In the genomic region with DNA sequence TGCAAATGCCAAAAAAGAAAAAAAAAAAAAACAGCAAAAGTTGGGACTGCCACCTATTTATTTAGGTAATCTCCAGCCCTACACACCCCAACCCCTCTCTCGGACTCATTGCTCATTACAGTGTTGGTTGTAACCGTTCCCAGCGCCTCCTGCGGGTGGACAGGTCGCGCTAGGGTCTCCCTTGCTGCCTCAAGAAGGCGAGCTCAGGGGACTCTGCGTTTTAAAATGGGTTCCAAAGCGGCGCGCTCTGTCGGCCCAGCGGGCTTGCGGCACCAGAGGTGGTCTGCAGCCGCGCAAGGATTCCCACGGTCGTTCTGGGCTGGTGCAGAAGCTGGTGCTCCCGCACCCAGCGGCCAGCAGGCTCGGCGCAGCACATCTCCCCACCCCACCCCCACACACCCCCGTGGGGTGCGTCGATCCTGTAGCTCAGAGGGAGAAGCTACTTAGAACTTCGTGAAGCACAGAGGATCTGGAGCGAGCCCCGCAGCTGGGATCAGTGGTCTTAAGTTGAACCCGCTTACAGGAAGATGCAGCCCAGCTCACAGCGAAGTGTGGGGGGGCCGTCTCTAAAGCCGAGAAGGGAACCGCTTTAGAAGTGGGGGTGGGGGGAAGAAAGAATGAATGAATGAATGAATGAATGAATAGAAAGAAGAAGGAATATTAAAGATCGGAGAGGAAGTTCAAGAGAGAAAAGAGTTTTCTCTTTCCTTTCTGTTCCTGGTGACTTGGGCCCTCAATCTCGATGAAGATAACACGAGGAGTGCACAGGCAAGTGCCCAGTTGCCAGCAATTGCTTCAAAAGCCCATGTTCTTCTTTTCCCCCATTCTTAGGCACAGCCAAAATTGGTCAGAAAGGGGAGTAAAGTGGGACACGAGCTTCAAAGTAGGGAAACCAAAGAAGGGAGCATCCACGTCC, we compare ENCODE assay signal across 8 cellular contexts. TPM values are rescaled to one million over a fixed set of nuclear protein-coding genes. Genes with fewer than 3 reads are reported as not detected.
DNase-seq lines count a peak whose midpoint lies in the region; ATAC-seq lines count a peak whose summit lies in the region.

No MANE protein-coding gene starts in this region.

- peaks cover 30% of the 10 kb centered on the region for H3K4me1 Mint-ChIP-seq in T-helper 2 cell treated with Interferon-gamma antibody and Interleukin-4, amounts not matched to agents 5 μg/mL and 100 μg/mL, for 36 hours (ENCODE audit: low read depth)

- ATAC-seq in esophagus mucosa (peak; percentile 37), GM21737 (IDR thresholded peaks at IDR 0.05; ENCODE audit: unreplicated experiment) (no peak)

- peaks cover 30% of the 10 kb centered on the region for H3K4me1 ChIP-seq in skeletal muscle satellite cell (ENCODE audit: control insufficient read depth, insufficient read depth, low read length)

- no peak overlapping the region for H3K9ac ChIP-seq in skeletal muscle satellite cell (ENCODE audit: low read depth, low read length)

- H3K4me3 Mint-ChIP-seq in T-helper 2 cell treated with Interferon-gamma antibody and Interleukin-4, amounts not matched to agents 5 μg/mL and 100 μg/mL, for 36 hours: peak overlapping the region; percentile 84

- peak overlapping the region; percentile 92 for H3K4me2 ChIP-seq in skeletal muscle satellite cell (ENCODE audit: low read length)

- H3K27me3 Mint-ChIP-seq in T-helper 2 cell treated with Interferon-gamma antibody and Interleukin-4, amounts not matched to agents 5 μg/mL and 100 μg/mL, for 36 hours (ENCODE audit: low read depth): peaks cover 92% of the 10 kb centered on the region

- H3K4me3 ChIP-seq in skeletal muscle satellite cell (ENCODE audit: low read length): peak overlapping the region; percentile 54

- H3K9me3 ChIP-seq in skeletal muscle satellite cell (replicated peaks; ENCODE audit: low read length): no peaks in the 10 kb centered on the region

- H3K27me3 ChIP-seq in skeletal muscle satellite cell (ENCODE audit: control insufficient read depth, insufficient read depth, low read length): peaks cover 95% of the 10 kb centered on the region

- DNase-seq in T-helper 2 cell treated with Interferon-gamma antibody and Interleukin-4, amounts not matched to agents 5 μg/mL and 100 μg/mL, for 36 hours (ENCODE audit: low spot score): no peak
- no peak for DNase-seq in T-helper 2 cell
- peak; percentile 81 for DNase-seq in OCI-M1 (lab: John Stamatoyannopoulos, UW)
- DNase-seq in mesenteric fat pad (ENCODE audit: low spot score): no peak
- DNase-seq in hippocampal formation (lab: John Stamatoyannopoulos, UW): no peak

- H3K9me3 Mint-ChIP-seq in T-helper 2 cell treated with Interferon-gamma antibody and Interleukin-4, amounts not matched to agents 5 μg/mL and 100 μg/mL, for 36 hours: peaks cover 16% of the 10 kb centered on the region

- H3K36me3 ChIP-seq in skeletal muscle satellite cell (ENCODE audit: insufficient read depth, low read length): no peaks in the 10 kb centered on the region

- H3K36me3 Mint-ChIP-seq in T-helper 2 cell treated with Interferon-gamma antibody and Interleukin-4, amounts not matched to agents 5 μg/mL and 100 μg/mL, for 36 hours (ENCODE audit: low read depth): peaks cover 19% of the 10 kb centered on the region

- H3K27ac Mint-ChIP-seq in T-helper 2 cell treated with Interferon-gamma antibody and Interleukin-4, amounts not matched to agents 5 μg/mL and 100 μg/mL, for 36 hours: peak overlapping the region; percentile 67

RNA-seq across cellular contexts. Expression of a gene that starts 0.8 kb away (rescaled TPM):
- total RNA-seq in esophagus mucosa: 59.6 TPM
- 0.25 TPM in 1 of 2 replicates, not detected in the other for total RNA-seq in skeletal muscle satellite cell (2012; rRNA removed)
- total RNA-seq in mesenteric fat pad: 1.9 TPM

Comparison
In these comparisons a context has a peak if more than half of its experiments do, and no peak if none do; other contexts are left out.
1. RNA of a gene that starts 0.8 kb away (total RNA-seq): 59.6 TPM in esophagus mucosa (single experiment); 1.9 TPM in mesenteric fat pad (single experiment); every median in the first group is over 10 times any median in the second.